In genomic region chr1:15558516-15558915, GRCh38 we compare ENCODE assay signal across 23 cellular contexts. TPM values are rescaled to one million over a fixed set of nuclear protein-coding genes. Genes with fewer than 3 reads are reported as not detected.
DNase-seq lines count a peak whose midpoint lies in the region; ATAC-seq and TF ChIP-seq lines count a peak whose summit lies in the region.
"Had no signal": no experiment of that assay in that cellular context is flagged by ENCODE, and none has a peak within 500 bp of the region (broad histone marks: within the 10 kb centered on the region; RNA-seq: fewer than 3 reads in every experiment).

No MANE protein-coding gene starts in this region.

- peak overlapping the region; percentile 93 for H3K27ac ChIP-seq in C4-2B
- peak overlapping the region; percentile 82 for H3K27ac ChIP-seq in RWPE1
- H3K27ac ChIP-seq in hepatocyte: peak overlapping the region; percentile 86
- H3K27ac ChIP-seq: A549, GM23248, KMS-11, SJSA1 had no signal

- H3K4me2 ChIP-seq in hepatocyte: no peak overlapping the region
- H3K4me2 ChIP-seq: A549, KMS-11 had no signal

- H3K9me3 ChIP-seq in hepatocyte (ENCODE audit: low read depth): no peaks in the 10 kb centered on the region
- no peaks in the 10 kb centered on the region for H3K9me3 ChIP-seq in T-helper 17 cell (ENCODE audit: control insufficient read depth, low read length, poor library complexity, severe bottlenecking)
- H3K9me3 ChIP-seq: A549, HAP-1, SJSA1 had no signal

- H3K27me3 ChIP-seq in hepatocyte: no peaks in the 10 kb centered on the region
- H3K27me3 ChIP-seq: SJSA1 had no signal

- no peaks in the 10 kb centered on the region for H4K20me1 ChIP-seq in hepatocyte (ENCODE audit: insufficient read depth, poor library complexity, severe bottlenecking)

- DNase-seq in RWPE1 (ENCODE audit: low spot score) (no peak), hepatocyte (ENCODE audit: low spot score) (no peak), renal cortical epithelial cell (ENCODE audit: low read depth) (peak; percentile 50), NCI-H526 (lab: John Stamatoyannopoulos, UW) (no peak), T-helper 17 cell (no peak)
- DNase-seq: DMS79, GM23248, IMR-90, NCI-H1092 treated with DMSO at 0.1 percent for 48 hours, NCI-H1436 treated with DMSO at 0.1 percent for 48 hours, NCI-H1930, NCI-H2227 treated with DMSO at 0.1 percent for 48 hours, NCI-H510A, NCI-H748 treated with DMSO at 0.1 percent for 48 hours had no signal

- no peak overlapping the region for H3K4me3 Mint-ChIP-seq in T-helper 17 cell
- H3K4me3 Mint-ChIP-seq: B cell had no signal

- no peaks in the 10 kb centered on the region for H3K27me3 Mint-ChIP-seq in T-helper 17 cell
- H3K27me3 Mint-ChIP-seq: B cell had no signal

- H3K36me3 Mint-ChIP-seq in T-helper 17 cell (ENCODE audit: low read depth): peaks cover 5% of the 10 kb centered on the region

- no peak overlapping the region for H3K4me3 ChIP-seq in hepatocyte
- H3K4me3 ChIP-seq: A549, GM23248, HAP-1, SJSA1 had no signal

- peaks cover 3% of the 10 kb centered on the region for H3K4me1 Mint-ChIP-seq in T-helper 17 cell

- H3K79me2 ChIP-seq in hepatocyte: no peaks in the 10 kb centered on the region

- peaks cover 2% of the 10 kb centered on the region for H3K4me1 ChIP-seq in hepatocyte (ENCODE audit: insufficient read depth)
- H3K4me1 ChIP-seq: A549, HAP-1, SJSA1 had no signal

- ATAC-seq in GM18520 (IDR thresholded peaks at IDR 0.05; ENCODE audit: unreplicated experiment) (no peak), T-helper 17 cell (no peak)
- ATAC-seq: A549, Panc1, Right ventricle myocardium inferior had no signal

- POLR2A ChIA-PET in RWPE1 (lab: Yijun Ruan, JAX; ENCODE audit: low non-redundant PET): interaction anchor here (0.5 kb wide), 1 partner anchor 46 kb away, joined by 3 read pairs; no protein-coding TSS in a partner anchor

- 89% methylated on average over 4 of the region's 4 CpGs for WGBS in hepatocyte (ENCODE audit: low lambda C conversion rate, missing lambda C conversion rate)

- CTCF ChIA-PET in RWPE1 (lab: Yijun Ruan, JAX): interaction anchor here (0.8 kb wide), 1 partner anchor 38 kb away, joined by 3 read pairs; no protein-coding TSS in a partner anchor

- no peaks in the 10 kb centered on the region for H3K36me3 ChIP-seq in hepatocyte (replicated peaks; ENCODE audit: insufficient read depth, low read depth)

- no peak overlapping the region for H2AFZ ChIP-seq in hepatocyte
- H2AFZ ChIP-seq: GM23248 had no signal

- no peaks in the 10 kb centered on the region for H3K9me2 ChIP-seq in hepatocyte (replicated peaks; ENCODE audit: insufficient read depth)

- H3K27ac Mint-ChIP-seq in T-helper 17 cell: no peak overlapping the region
- H3K27ac Mint-ChIP-seq: B cell had no signal

- TF ChIP-seq CTCF in C4-2B (conservative IDR thresholded peaks at IDR 0.05) (no peak), RWPE1 (conservative IDR thresholded peaks at IDR 0.05; ENCODE audit: low read depth) (no peak), hepatocyte (IDR thresholded peaks at IDR 0.05; ENCODE audit: poor library complexity) (no peak)

RNA-seq across cellular contexts. Expression of gene AGMAT, which starts 26.3 kb away (rescaled TPM):
- total RNA-seq in hepatocyte: 42.9 and 49.9 TPM in 2 replicates
- polyA plus RNA-seq in hepatocyte: 19.1 and 28.7 TPM in 2 replicates
- total RNA-seq in renal cortical epithelial cell: 0.99 and 5.6 TPM in 2 replicates
- total RNA-seq in T-helper 17 cell: 1 to 10 TPM; 5.7 to 6.8 TPM

RNA-seq across cellular contexts. Expression of gene DNAJC16, which starts 31.9 kb away (rescaled TPM):
- total RNA-seq in hepatocyte (21.1 and 29.7 TPM in 2 replicates), renal cortical epithelial cell (9.2 and 25.7 TPM in 2 replicates), T-helper 17 cell (10 to 100 TPM; 13.2 to 20.5 TPM)
- polyA plus RNA-seq in hepatocyte: 9.5 and 9.6 TPM in 2 replicates

RNA-seq across cellular contexts. Expression of gene CASP9, which starts 34.5 kb away (rescaled TPM):
- total RNA-seq in hepatocyte (17.1 and 21.2 TPM in 2 replicates), renal cortical epithelial cell (8.7 and 11.5 TPM in 2 replicates), T-helper 17 cell (10 to 100 TPM; 11.4 to 14.8 TPM)
- polyA plus RNA-seq in hepatocyte: 13.5 and 14.2 TPM in 2 replicates

RNA-seq across cellular contexts. Expression of gene DDI2, which starts 58.7 kb away (rescaled TPM):
- total RNA-seq in hepatocyte: 27.4 and 40.1 TPM in 2 replicates
- polyA plus RNA-seq in hepatocyte: 5.6 and 7.5 TPM in 2 replicates
- total RNA-seq in renal cortical epithelial cell: 8.2 and 33.0 TPM in 2 replicates
- total RNA-seq in T-helper 17 cell: 10 to 100 TPM; 27.5 to 31.1 TPM
